In genomic region chr14:67719866-67720265, GRCh38 we compare ENCODE assay signal across 24 cellular contexts. TPM values are rescaled to one million over a fixed set of nuclear protein-coding genes. Genes with fewer than 3 reads are reported as not detected.
"Had no signal": no experiment of that assay in that cellular context is flagged by ENCODE, and none has a peak within 500 bp of the region (broad histone marks: within the 10 kb centered on the region; RNA-seq: fewer than 3 reads in every experiment).

No MANE protein-coding gene starts in this region.

- H3K4me1 ChIP-seq: parathyroid adenoma, prostate gland, right lobe of liver, upper lobe of right lung had no signal

- H3K79me2 ChIP-seq: parathyroid adenoma had no signal

- H3K27ac ChIP-seq: epithelial cell of prostate, esophagus squamous epithelium, foreskin keratinocyte, heart left ventricle, parathyroid adenoma, prostate gland, right lobe of liver, spleen, testis, tibial nerve, upper lobe of right lung had no signal

- H3K36me3 ChIP-seq: esophagus squamous epithelium, heart left ventricle, prostate gland, right lobe of liver, spleen, tibial nerve, upper lobe of right lung had no signal

- H3K27me3 ChIP-seq: right lobe of liver, testis, tibial nerve had no signal

- H3K9me3 ChIP-seq: esophagus squamous epithelium, heart left ventricle, prostate gland, right lobe of liver, spleen, testis, tibial nerve, upper lobe of right lung had no signal

- H3K4me3 ChIP-seq: esophagus squamous epithelium, heart left ventricle, prostate gland, right lobe of liver, spleen, testis, tibial nerve, upper lobe of right lung had no signal

- H3K9ac ChIP-seq: parathyroid adenoma had no signal

- H2AFZ ChIP-seq: parathyroid adenoma had no signal

- DNase-seq: effector memory CD4-positive, alpha-beta T cell; esophagus squamous epithelium; foreskin keratinocyte; heart left ventricle; hippocampal formation; left colon; mammary epithelial cell; naive thymus-derived CD4-positive, alpha-beta T cell; nephron progenitor cell; retina; right lobe of liver; spleen; stimulated activated CD4-positive, alpha-beta T cell treated with anti-CD3 and anti-CD28 coated beads, Interleukin-15, amount 100 ng/mL, for 24 hours; stimulated activated CD4-positive, alpha-beta T cell treated with anti-CD3 and anti-CD28 coated beads, Interleukin-1b, Interleukin-23, amount 100 ng/mL, for 48 hours; stimulated activated CD4-positive, alpha-beta T cell treated with anti-CD3 and anti-CD28 coated beads, Interleukin-4, amount 100 ng/mL, for 24 hours; testis; upper lobe of right lung had no signal

RNA-seq across cellular contexts. Expression of gene RDH12, which starts 18.2 kb away (rescaled TPM):
- total RNA-seq: heart left ventricle; kidney epithelial cell; left colon; mammary epithelial cell; mesenteric fat pad; mononuclear cell; naive thymus-derived CD4-positive, alpha-beta T cell; spleen; tibial nerve had no signal
- polyA plus RNA-seq: foreskin keratinocyte, heart left ventricle had no signal
